In the genomic region with DNA sequence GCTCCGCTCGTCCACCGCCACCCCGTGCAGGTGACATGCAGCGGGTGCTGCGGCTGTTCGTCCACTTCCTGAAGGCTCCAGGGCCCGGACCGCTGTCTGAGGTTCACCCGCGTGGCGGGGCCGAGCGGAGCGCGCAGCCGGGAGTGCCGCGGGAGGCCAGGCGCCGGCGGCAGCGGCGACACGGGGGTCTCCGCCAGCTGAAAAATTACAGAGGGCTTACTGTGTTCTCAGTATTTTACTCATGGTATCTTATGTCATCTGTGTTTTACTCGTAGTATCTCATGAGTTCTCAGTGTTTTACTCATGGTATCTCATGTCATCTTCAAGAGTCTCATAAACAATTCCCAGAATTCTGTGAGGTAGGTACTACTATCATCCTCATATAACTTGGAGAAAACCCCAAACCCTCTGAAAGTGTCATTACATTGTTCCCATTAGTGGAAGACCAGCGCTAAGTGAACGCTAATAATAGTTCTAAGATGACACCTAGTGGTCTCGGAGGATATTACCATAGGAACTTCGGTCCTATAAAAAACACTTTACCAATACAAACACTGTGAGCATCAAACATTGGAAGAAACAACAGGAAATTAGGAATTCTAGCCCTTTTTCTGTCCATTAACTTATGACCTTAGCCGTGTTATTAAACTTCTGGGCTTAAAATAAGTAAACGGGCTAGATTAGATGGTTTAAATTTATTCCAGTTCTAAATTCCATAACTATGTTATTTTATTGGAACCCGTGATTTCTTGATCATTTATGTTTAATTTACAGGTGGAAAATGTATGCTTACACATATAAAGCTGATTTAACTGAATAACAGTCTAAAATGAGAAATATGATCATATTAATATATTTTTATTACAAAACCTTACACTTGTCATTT, we compare ENCODE assay signal across 8 cellular contexts. TPM values are rescaled to one million over a fixed set of nuclear protein-coding genes. Genes with fewer than 3 reads are reported as not detected.
DNase-seq lines count a peak whose midpoint lies in the region; ATAC-seq and TF ChIP-seq lines count a peak whose summit lies in the region.

No MANE protein-coding gene starts in this region.

- H3K4me1 Mint-ChIP-seq in CD4-positive, alpha-beta T cell (ENCODE audit: low read depth): no peaks in the 10 kb centered on the region

- H3K36me3 ChIP-seq in mucosa of stomach (ENCODE audit: control insufficient read depth, insufficient read depth, low read length) (no peaks in the 10 kb centered on the region), thyroid gland (no peaks in the 10 kb centered on the region)

- WGBS in thyroid gland, 2 donors: 6 to 10% methylated on average over 10 to 31 of the region's 34 CpGs

- peak overlapping the region; percentile 42 for H3K4me3 ChIP-seq in epithelial cell of esophagus (ENCODE audit: low read length)
- peak overlapping the region; percentile 38 for H3K4me3 ChIP-seq in mucosa of stomach (ENCODE audit: low read length)
- peak overlapping the region in 2 of 3 donors; percentile 4 to 12 for H3K4me3 ChIP-seq in thyroid gland (replicated peaks in 1 of 3)

- TF ChIP-seq POLR2A in thyroid gland (IDR thresholded peaks at IDR 0.05): no peak

- peak; percentile 92 for TF ChIP-seq CTCF in CD4-positive, alpha-beta T cell (IDR thresholded peaks at IDR 0.05)
- peak; percentile 68 for TF ChIP-seq CTCF in epithelial cell of esophagus (IDR thresholded peaks at IDR 0.05; ENCODE audit: insufficient read depth, low read depth, low read length, missing control alignments)
- peak; percentile 56 to 85 (median 77) for TF ChIP-seq CTCF in thyroid gland (IDR thresholded peaks at IDR 0.05)

- H3K4me3 Mint-ChIP-seq in CD4-positive, alpha-beta T cell: peak overlapping the region; percentile 77

- H3K27ac ChIP-seq in CD4-positive, alpha-beta T cell (ENCODE audit: low read depth, low read length): no peak overlapping the region
- no peak overlapping the region for H3K27ac ChIP-seq in thyroid gland

- H3K9me3 ChIP-seq in CD4-positive, alpha-beta T cell (ENCODE audit: control insufficient read depth, low read length): no peaks in the 10 kb centered on the region
- H3K9me3 ChIP-seq in mucosa of stomach (ENCODE audit: control insufficient read depth, low read length) (no peaks in the 10 kb centered on the region), thyroid gland (no peaks in the 10 kb centered on the region)

- CTCF ChIA-PET in CD4-positive, alpha-beta T cell (lab: Charles Lee): no interaction called here

- H3K4me1 ChIP-seq in mucosa of stomach (ENCODE audit: control insufficient read depth, insufficient read depth, low read length): no peaks in the 10 kb centered on the region
- peaks cover 5 to 6% of the 10 kb centered on the region in 2 donors for H3K4me1 ChIP-seq in thyroid gland

- POLR2A ChIA-PET in CD4-positive, alpha-beta T cell (lab: Charles Lee): no interaction called here

- H3K9ac ChIP-seq in mucosa of stomach (ENCODE audit: low read length): peak overlapping the region; percentile 48

- DNase-seq in CD4-positive, alpha-beta T cell: peak in 3 of 10 experiments; percentile 1 to 5 (median 3)
- peak; percentile 27 for DNase-seq in NCI-H345 treated with DMSO at 0.1 percent for 48 hours (lab: John Stamatoyannopoulos, UW; ENCODE audit: unreplicated experiment)
- DNase-seq in activated CD4-positive, alpha-beta T cell treated with anti-CD3 and anti-CD28 coated beads, Interleukin-2, amount 50 U/mL, for 24 hours (ENCODE audit: low read depth in 1 of 2, low spot score in 1 of 2): peak; percentile 6 to 35
- DNase-seq in epithelial cell of esophagus (ENCODE audit: low read depth): peak; percentile 75
- peak; percentile 24 to 35 for DNase-seq in thyroid gland

- H3K27me3 Mint-ChIP-seq in CD4-positive, alpha-beta T cell: peaks cover 12% of the 10 kb centered on the region

- peak; percentile 78 for ATAC-seq in CD4-positive, alpha-beta T cell (ENCODE audit: poor library complexity)
- peak; percentile 72 for ATAC-seq in GM19023 (IDR thresholded peaks at IDR 0.05; ENCODE audit: unreplicated experiment)
- peak; percentile 87 for ATAC-seq in HG03354 (IDR thresholded peaks at IDR 0.05; ENCODE audit: poor library complexity, severe bottlenecking, unreplicated experiment)

- no peaks in the 10 kb centered on the region for H3K9me3 Mint-ChIP-seq in CD4-positive, alpha-beta T cell

- H3K27ac Mint-ChIP-seq in CD4-positive, alpha-beta T cell: no peak overlapping the region

- no peaks in the 10 kb centered on the region for H3K27me3 ChIP-seq in CD4-positive, alpha-beta T cell (ENCODE audit: control insufficient read depth, insufficient read depth, low read length)
- H3K27me3 ChIP-seq in mucosa of stomach (ENCODE audit: control insufficient read depth, insufficient read depth, low read length) (no peaks in the 10 kb centered on the region), thyroid gland (no peaks in the 10 kb centered on the region)

- intact Hi-C loops in CD4-positive, alpha-beta T cell (cut with DNase I, micrococcal nuclease): loop anchor here (1.0 to 10.0 kb wide), 4 partner anchors 62 to 860 kb away; partner anchors contain the start of genes ATG2B (in 1 of the 2) and GSKIP (in 1 of the 2)
- intact Hi-C loops in thyroid gland (cut with DNase I): loop anchor here (5.0 to 10.0 kb wide), 2 partner anchors 127 to 320 kb away; no protein-coding TSS in a partner anchor

- H3K36me3 Mint-ChIP-seq in CD4-positive, alpha-beta T cell (ENCODE audit: low read depth): no peaks in the 10 kb centered on the region

RNA-seq across cellular contexts. Expression of gene AK7, which starts 32.4 kb away (rescaled TPM):
- total RNA-seq in CD4-positive, alpha-beta T cell: not detected
- total RNA-seq in thyroid gland: 10 to 100 TPM in 2 of 4 donors, 1 to 10 TPM in 2; 2.4 to 15.6 (median 10.0) TPM
